8 cellular contexts compared by ENCODE assay signal in genomic region chr4:37825501-37825900, GRCh38. TPM values are rescaled to one million over a fixed set of nuclear protein-coding genes. Genes with fewer than 3 reads are reported as not detected.
A peak's percentile ranks its signal among the peaks of the same experiment; 100 is the strongest.
DNase-seq lines count a peak whose midpoint lies in the region; ATAC-seq and TF ChIP-seq lines count a peak whose summit lies in the region.
"Not testable (repeated sequence)": the region's sequence is repeated elsewhere in the genome, so short reads cannot be mapped to it uniquely, and the experiment has no call there.

No MANE protein-coding gene starts in this region.

- peak overlapping the region; percentile 83 for H3K4me3 ChIP-seq in Caco-2 (ENCODE audit: low read depth, low read length)
- H3K4me3 ChIP-seq in Loucy (ENCODE audit: low read length, poor library complexity, severe bottlenecking) = peak overlapping the region; percentile 96
- peak overlapping the region; percentile 92 for H3K4me3 ChIP-seq in brain microvascular endothelial cell (ENCODE audit: low read depth, low read length)
- H3K4me3 ChIP-seq in fibroblast of pulmonary artery (replicated peaks; ENCODE audit: low read depth, low read length) = peak overlapping the region; percentile 85
- H3K4me3 ChIP-seq in lower lobe of right lung = peak overlapping the region; percentile 90
- not testable (repeated sequence) for H3K4me3 ChIP-seq in trophoblast cell (ENCODE audit: low read depth, low read length)

- not testable (repeated sequence) for H4K8ac ChIP-seq in trophoblast cell (ENCODE audit: low read depth, low read length)

- not testable (repeated sequence) for H3F3A ChIP-seq in Loucy (ENCODE audit: low read depth)

- H3K27me3 ChIP-seq in Caco-2 (replicated peaks; ENCODE audit: control insufficient read depth, insufficient read depth, low read length); Loucy (ENCODE audit: insufficient read depth, low read length, poor library complexity, severe bottlenecking); brain microvascular endothelial cell (replicated peaks); lower lobe of right lung (ENCODE audit: low read depth); trophoblast cell (ENCODE audit: insufficient read depth, low read length): not testable (repeated sequence)

- not testable (repeated sequence) for H4K91ac ChIP-seq in trophoblast cell (ENCODE audit: low read depth, low read length)

- peak in 1 of 2 experiments; percentile 26 for TF ChIP-seq CTCF in Caco-2 (IDR thresholded peaks at IDR 0.05; ENCODE audit: insufficient read depth in 1 of 2, low read depth in 1 of 2, low read length in 1 of 2, severe bottlenecking in 1 of 2, unreplicated experiment in 1 of 2)
- 0 out of 2 replicates have a peak, but pooled peaks have one; percentile 34 for TF ChIP-seq CTCF in Loucy (conservative IDR thresholded peaks at IDR 0.05; ENCODE audit: low read length)
- not testable (repeated sequence) for TF ChIP-seq CTCF in brain microvascular endothelial cell (IDR thresholded peaks at IDR 0.05; ENCODE audit: low read depth, low read length, missing control alignments); fibroblast of pulmonary artery (IDR thresholded peaks at IDR 0.05; ENCODE audit: low read length, missing control alignments); lower lobe of right lung (IDR thresholded peaks at IDR 0.05)
- TF ChIP-seq CTCF in type B pancreatic cell (conservative IDR thresholded peaks at IDR 0.05) = peak; percentile 40

- H3K9ac ChIP-seq in Loucy (ENCODE audit: low read depth, low read length, poor library complexity, severe bottlenecking) = peak overlapping the region; percentile 93
- not testable (repeated sequence) for H3K9ac ChIP-seq in trophoblast cell (ENCODE audit: low read length)

- not testable (repeated sequence) for H3K27me3 Mint-ChIP-seq in Caco-2 (ENCODE audit: insufficient read depth, unreplicated experiment); activated CD4-positive, alpha-beta T cell treated with anti-CD3 and anti-CD28 coated beads for 36 hours; type B pancreatic cell

- peak overlapping the region; percentile 86 for H3K4me2 ChIP-seq in Loucy (ENCODE audit: low read depth, low read length, poor library complexity, severe bottlenecking)
- peak overlapping the region; percentile 96 for H3K4me2 ChIP-seq in trophoblast cell (ENCODE audit: low read length)

- H3K27ac ChIP-seq in brain microvascular endothelial cell = peak overlapping the region; percentile 77
- peak overlapping the region; percentile 90 for H3K27ac ChIP-seq in lower lobe of right lung
- not testable (repeated sequence) for H3K27ac ChIP-seq in trophoblast cell (ENCODE audit: low read depth, low read length)

- H3K9me3 Mint-ChIP-seq in Caco-2 (ENCODE audit: unreplicated experiment); activated CD4-positive, alpha-beta T cell treated with anti-CD3 and anti-CD28 coated beads for 36 hours (ENCODE audit: low read depth); type B pancreatic cell: not testable (repeated sequence)

- BruUV-seq in Caco-2 (replicated peaks; lab: Mats Ljungman, UMichigan) = not testable (repeated sequence)

- H4K20me1 ChIP-seq in Loucy (ENCODE audit: insufficient read depth, low read length, poor library complexity, severe bottlenecking) = not testable (repeated sequence)

- peaks cover 39% of the 10 kb centered on the region for H3K79me2 ChIP-seq in Loucy (ENCODE audit: insufficient read depth, low read length)
- not testable (repeated sequence) for H3K79me2 ChIP-seq in trophoblast cell (ENCODE audit: control insufficient read depth, insufficient read depth, low read length, poor library complexity)

- intact Hi-C loops in Caco-2 (cut with micrococcal nuclease; ENCODE audit: unreplicated experiment) = loop anchor here (1.0 to 5.0 kb wide), 2 partner anchors 152 to 222 kb away; no protein-coding TSS in a partner anchor
- intact Hi-C loops in activated CD4-positive, alpha-beta T cell treated with anti-CD3 and anti-CD28 coated beads for 36 hours (cut with DNase I, micrococcal nuclease); lower lobe of right lung (cut with DNase I): not testable (repeated sequence)

- H3K4me3 Mint-ChIP-seq in Caco-2 (ENCODE audit: unreplicated experiment) (peak overlapping the region; percentile 87), type B pancreatic cell (peak overlapping the region; percentile 92)
- H3K4me3 Mint-ChIP-seq in activated CD4-positive, alpha-beta T cell treated with anti-CD3 and anti-CD28 coated beads for 36 hours = peak overlapping the region; percentile 97

- not testable (repeated sequence) for ATAC-seq in activated CD4-positive, alpha-beta T cell treated with anti-CD3 and anti-CD28 coated beads for 36 hours; lower lobe of right lung

- POLR2A ChIA-PET in Caco-2 (lab: Charles Lee); activated CD4-positive, alpha-beta T cell treated with anti-CD3 and anti-CD28 coated beads for 36 hours (lab: Charles Lee): not testable (repeated sequence)

- not testable (repeated sequence) for H2BK12ac ChIP-seq in trophoblast cell (ENCODE audit: low read length)

- not testable (repeated sequence) for H3K14ac ChIP-seq in trophoblast cell (ENCODE audit: low read length)

- H3K27ac Mint-ChIP-seq in Caco-2 (ENCODE audit: unreplicated experiment) (peak overlapping the region; percentile 79), type B pancreatic cell (peak overlapping the region; percentile 86)
- peak overlapping the region; percentile 93 for H3K27ac Mint-ChIP-seq in activated CD4-positive, alpha-beta T cell treated with anti-CD3 and anti-CD28 coated beads for 36 hours

- not testable (repeated sequence) for H3K4me1 ChIP-seq in Caco-2; trophoblast cell (ENCODE audit: control insufficient read depth in 1 of 2, insufficient read depth in 2 of 2, low read length in 2 of 2)
- H3K4me1 ChIP-seq in Loucy (ENCODE audit: insufficient read depth, low read length, poor library complexity, severe bottlenecking) = peaks cover 35% of the 10 kb centered on the region
- H3K4me1 ChIP-seq in lower lobe of right lung = peaks cover 29% of the 10 kb centered on the region

- not testable (repeated sequence) for H3K9me3 ChIP-seq in Caco-2; Loucy (ENCODE audit: insufficient read depth, low read depth, low read length); lower lobe of right lung; trophoblast cell (ENCODE audit: insufficient read depth, low read depth, low read length)

- H3K9me2 ChIP-seq in Loucy (replicated peaks; ENCODE audit: low read depth, low read length) = not testable (repeated sequence)

- not testable (repeated sequence) for H2BK5ac ChIP-seq in trophoblast cell (ENCODE audit: low read depth, low read length, poor library complexity)

- H3K4me1 Mint-ChIP-seq in Caco-2 (ENCODE audit: low read depth, unreplicated experiment) (peaks cover 13% of the 10 kb centered on the region), type B pancreatic cell (ENCODE audit: unreplicated experiment) (peaks cover 21% of the 10 kb centered on the region)
- H3K4me1 Mint-ChIP-seq in activated CD4-positive, alpha-beta T cell treated with anti-CD3 and anti-CD28 coated beads for 36 hours = peaks cover 29% of the 10 kb centered on the region

- CTCF ChIA-PET in Caco-2 (lab: Charles Lee) = interaction anchor here (1.5 to 2.6 kb wide), 2 partner anchors 23 to 222 kb away, joined by 4 to 12 read pairs; no protein-coding TSS in a partner anchor
- CTCF ChIA-PET in activated CD4-positive, alpha-beta T cell treated with anti-CD3 and anti-CD28 coated beads for 36 hours (lab: Charles Lee) = interaction anchor here (0.6 to 1.6 kb wide), 6 partner anchors 11 to 244 kb away, joined by 3 to 5 read pairs (median 3); no protein-coding TSS in a partner anchor

- not testable (repeated sequence) for H3K79me1 ChIP-seq in trophoblast cell (ENCODE audit: low read length)

- H3K18ac ChIP-seq in trophoblast cell (ENCODE audit: low read length) = not testable (repeated sequence)

- no CpG with 5 or more reads among the region's 9 CpGs for WGBS in trophoblast cell (ENCODE audit: extremely low coverage, insufficient coverage, insufficient read length)

- DNase-seq in Caco-2; activated CD4-positive, alpha-beta T cell treated with anti-CD3 and anti-CD28 coated beads for 36 hours; brain microvascular endothelial cell; fibroblast of pulmonary artery (ENCODE audit: low read depth); lower lobe of right lung; type B pancreatic cell (ENCODE audit: extremely low spot score, unreplicated experiment): not testable (repeated sequence)
- DNase-seq in trophoblast cell = peak in 1 of 2 donors; percentile 19

- H3K23ac ChIP-seq in trophoblast cell (ENCODE audit: low read length) = not testable (repeated sequence)

- peaks cover 15% of the 10 kb centered on the region for H3K36me3 Mint-ChIP-seq in Caco-2 (ENCODE audit: insufficient read depth, unreplicated experiment)
- peaks cover 17% of the 10 kb centered on the region for H3K36me3 Mint-ChIP-seq in activated CD4-positive, alpha-beta T cell treated with anti-CD3 and anti-CD28 coated beads for 36 hours (ENCODE audit: low read depth)
- not testable (repeated sequence) for H3K36me3 Mint-ChIP-seq in type B pancreatic cell

- H2BK120ac ChIP-seq in trophoblast cell (ENCODE audit: insufficient read depth, low read length, poor library complexity) = not testable (repeated sequence)

- peak overlapping the region; percentile 93 for H2AFZ ChIP-seq in Loucy (ENCODE audit: low read length)
- not testable (repeated sequence) for H2AFZ ChIP-seq in trophoblast cell (ENCODE audit: insufficient read depth, low read length, poor library complexity)

- H3K36me3 ChIP-seq in Caco-2 (ENCODE audit: control insufficient read depth, insufficient read depth, low read length); Loucy (ENCODE audit: insufficient read depth, low read length); brain microvascular endothelial cell (replicated peaks); lower lobe of right lung; trophoblast cell (ENCODE audit: control insufficient read depth in 1 of 2, insufficient read depth in 2 of 2, low read length in 2 of 2): not testable (repeated sequence)

- H2AK5ac ChIP-seq in trophoblast cell (ENCODE audit: low read length) = not testable (repeated sequence)

- H3K4ac ChIP-seq in trophoblast cell (ENCODE audit: low read depth, low read length) = not testable (repeated sequence)

- in situ Hi-C loops in brain microvascular endothelial cell (cut with HindIII; ENCODE audit: low pct_ligation_motif_present, low sequenced_read_pairs) = not testable (repeated sequence)

- H4K12ac ChIP-seq in trophoblast cell (ENCODE audit: low read depth, low read length) = not testable (repeated sequence)

RNA-seq across cellular contexts. Expression of gene PGM2, which starts 1.0 kb away (rescaled TPM):
- total RNA-seq in Caco-2 (2022) = 29.7 and 33.4 TPM in 2 replicates
- 10 to 100 TPM; 54.1 to 60.1 TPM for total RNA-seq in activated CD4-positive, alpha-beta T cell treated with anti-CD3 and anti-CD28 coated beads for 36 hours
- 28.7 TPM for total RNA-seq in lower lobe of right lung
- 35.6 and 35.8 TPM in 2 replicates for polyA plus RNA-seq in trophoblast cell (2013)
- 37.6 and 51.4 TPM in 2 replicates for total RNA-seq in type B pancreatic cell (ENCODE audit: low replicate concordance)
